ENCODE assay signal across 11 cellular contexts in the genomic region with DNA sequence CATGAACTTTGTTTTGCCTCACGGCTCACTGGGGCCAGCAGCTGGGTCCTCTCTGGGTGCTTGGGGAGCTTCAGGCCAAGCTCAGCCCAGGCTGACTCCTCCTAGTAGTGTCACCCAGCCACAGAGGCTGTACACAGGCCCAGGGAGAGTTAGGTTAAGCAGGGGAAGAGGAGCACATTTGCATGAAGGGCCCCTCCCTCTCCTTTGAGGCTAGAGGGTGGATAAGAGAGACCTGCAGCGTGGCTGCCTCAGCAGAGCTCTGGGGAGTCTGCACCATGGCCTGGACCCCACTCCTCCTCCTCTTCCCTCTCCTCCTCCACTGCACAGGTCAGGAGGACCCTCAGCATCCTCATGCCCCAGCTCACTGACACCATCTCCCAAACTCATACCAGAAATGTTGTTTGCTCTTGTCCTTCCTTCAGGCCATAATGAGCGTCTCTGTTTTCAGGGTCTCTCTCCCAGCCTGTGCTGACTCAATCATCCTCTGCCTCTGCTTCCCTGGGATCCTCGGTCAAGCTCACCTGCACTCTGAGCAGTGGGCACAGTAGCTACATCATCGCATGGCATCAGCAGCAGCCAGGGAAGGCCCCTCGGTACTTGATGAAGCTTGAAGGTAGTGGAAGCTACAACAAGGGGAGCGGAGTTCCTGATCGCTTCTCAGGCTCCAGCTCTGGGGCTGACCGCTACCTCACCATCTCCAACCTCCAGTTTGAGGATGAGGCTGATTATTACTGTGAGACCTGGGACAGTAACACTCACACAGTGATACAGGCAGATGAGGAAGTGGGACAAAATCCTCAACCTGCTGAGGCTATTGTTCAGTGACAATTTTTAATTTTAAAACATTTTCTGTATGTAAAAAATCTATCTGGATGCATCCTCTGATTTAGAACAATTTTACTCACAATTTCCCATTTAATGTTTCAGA.
DNase-seq lines count a peak whose midpoint lies in the region; ATAC-seq and TF ChIP-seq lines count a peak whose summit lies in the region.
"Had no signal": no experiment of that assay in that cellular context is flagged by ENCODE, and none has a peak within 500 bp of the region (broad histone marks: within the 10 kb centered on the region; RNA-seq: fewer than 3 reads in every experiment).

No MANE protein-coding gene starts in this region.

- H3K27me3 Mint-ChIP-seq in effector memory CD8-positive, alpha-beta T cell, result peaks cover 13 to 38% of the 10 kb centered on the region in 2 donors
- H3K27me3 Mint-ChIP-seq in osteocyte (ENCODE audit: unreplicated experiment), result peaks cover 26% of the 10 kb centered on the region

- no peak overlapping the region for H3K27ac Mint-ChIP-seq in effector memory CD8-positive, alpha-beta T cell
- H3K27ac Mint-ChIP-seq in osteocyte (ENCODE audit: unreplicated experiment), result no peak overlapping the region
- H3K27ac Mint-ChIP-seq: activated naive CD4-positive, alpha-beta T cell treated with anti-CD3 and anti-CD28 coated beads, Interleukin-2, amount 10 ng/mL, durations not matched to agents 7 days and 5 days; natural killer cell treated with Interleukin-12 subunit alpha and Interleukin-12 subunit beta and Interleukin-15 and Interleukin-18, amount 100 ng/mL, for 72 hours; stimulated activated naive CD8-positive, alpha-beta T cell treated with anti-CD3 and anti-CD28 coated beads, Interleukin-15, Interleukin-2, amounts not matched to agents 100 ng/mL and 50 ng/mL, for 24 hours had no signal

- ATAC-seq in GM18511 (IDR thresholded peaks at IDR 0.05; ENCODE audit: unreplicated experiment), result peak; percentile 93
- ATAC-seq in GM21447 (IDR thresholded peaks at IDR 0.05; ENCODE audit: unreplicated experiment), result peak; percentile 73
- peak; percentile 72 for ATAC-seq in HG03108 (IDR thresholded peaks at IDR 0.05; ENCODE audit: unreplicated experiment)
- ATAC-seq in effector memory CD8-positive, alpha-beta T cell (replicated peaks), result peak; percentile 45

- no peak for TF ChIP-seq CTCF in osteocyte (IDR thresholded peaks at IDR 0.05)

- H3K9me3 Mint-ChIP-seq in effector memory CD8-positive, alpha-beta T cell, result no peaks in the 10 kb centered on the region
- no peaks in the 10 kb centered on the region for H3K9me3 Mint-ChIP-seq in osteocyte (ENCODE audit: unreplicated experiment)
- H3K9me3 Mint-ChIP-seq: activated naive CD4-positive, alpha-beta T cell treated with anti-CD3 and anti-CD28 coated beads, Interleukin-2, amount 10 ng/mL, durations not matched to agents 7 days and 5 days; natural killer cell treated with Interleukin-12 subunit alpha and Interleukin-12 subunit beta and Interleukin-15 and Interleukin-18, amount 100 ng/mL, for 72 hours; stimulated activated naive CD8-positive, alpha-beta T cell treated with anti-CD3 and anti-CD28 coated beads, Interleukin-15, Interleukin-2, amounts not matched to agents 100 ng/mL and 50 ng/mL, for 24 hours had no signal

- H3K4me3 Mint-ChIP-seq in effector memory CD8-positive, alpha-beta T cell, result no peak overlapping the region
- H3K4me3 Mint-ChIP-seq in osteocyte (ENCODE audit: unreplicated experiment), result no peak overlapping the region
- H3K4me3 Mint-ChIP-seq: activated naive CD4-positive, alpha-beta T cell treated with anti-CD3 and anti-CD28 coated beads, Interleukin-2, amount 10 ng/mL, durations not matched to agents 7 days and 5 days; natural killer cell treated with Interleukin-12 subunit alpha and Interleukin-12 subunit beta and Interleukin-15 and Interleukin-18, amount 100 ng/mL, for 72 hours; stimulated activated naive CD8-positive, alpha-beta T cell treated with anti-CD3 and anti-CD28 coated beads, Interleukin-15, Interleukin-2, amounts not matched to agents 100 ng/mL and 50 ng/mL, for 24 hours had no signal

- DNase-seq in effector memory CD8-positive, alpha-beta T cell, result no peak
- DNase-seq in osteocyte (ENCODE audit: extremely low spot score, unreplicated experiment) (no peak), NCI-H187 (lab: John Stamatoyannopoulos, UW) (no peak), HCEC 1CT (no peak), NCI-H2171 (lab: John Stamatoyannopoulos, UW) (no peak)
- DNase-seq: activated naive CD4-positive, alpha-beta T cell treated with anti-CD3 and anti-CD28 coated beads, Interleukin-2, amount 10 ng/mL, durations not matched to agents 7 days and 5 days had no signal

- peaks cover 0 to 3% of the 10 kb centered on the region in 2 donors for H3K4me1 Mint-ChIP-seq in effector memory CD8-positive, alpha-beta T cell (ENCODE audit: low read depth in 2 of 2)
- no peaks in the 10 kb centered on the region for H3K4me1 Mint-ChIP-seq in osteocyte (ENCODE audit: unreplicated experiment)
- H3K4me1 Mint-ChIP-seq: activated naive CD4-positive, alpha-beta T cell treated with anti-CD3 and anti-CD28 coated beads, Interleukin-2, amount 10 ng/mL, durations not matched to agents 7 days and 5 days had no signal

- H3K36me3 Mint-ChIP-seq in effector memory CD8-positive, alpha-beta T cell (ENCODE audit: insufficient read depth), result peaks cover 3% of the 10 kb centered on the region
- no peaks in the 10 kb centered on the region for H3K36me3 Mint-ChIP-seq in osteocyte (ENCODE audit: unreplicated experiment)
- H3K36me3 Mint-ChIP-seq: activated naive CD4-positive, alpha-beta T cell treated with anti-CD3 and anti-CD28 coated beads, Interleukin-2, amount 10 ng/mL, durations not matched to agents 7 days and 5 days; natural killer cell treated with Interleukin-12 subunit alpha and Interleukin-12 subunit beta and Interleukin-15 and Interleukin-18, amount 100 ng/mL, for 72 hours had no signal
